13 cellular contexts compared by ENCODE assay signal in genomic region chr12:50103351-50103750, GRCh38. TPM values are rescaled to one million over a fixed set of nuclear protein-coding genes. Genes with fewer than 3 reads are reported as not detected.
DNase-seq lines count a peak whose midpoint lies in the region; TF ChIP-seq lines count a peak whose summit lies in the region.
"Had no signal": no experiment of that assay in that cellular context is flagged by ENCODE, and none has a peak within 500 bp of the region (broad histone marks: within the 10 kb centered on the region; RNA-seq: fewer than 3 reads in every experiment).

No MANE protein-coding gene starts in this region.

- H3K36me3 ChIP-seq in BLaER1 treated with 17β-estradiol and CSF1 and Interleukin-3, amounts not matched to agents 10 nM and 100 nM = peaks cover 24 to 44% (median 38%) of the 10 kb centered on the region in 11 experiments
- no peaks in the 10 kb centered on the region for H3K36me3 ChIP-seq in neural progenitor cell
- peaks cover 17% of the 10 kb centered on the region for H3K36me3 ChIP-seq in brain microvascular endothelial cell (replicated peaks)
- H3K36me3 ChIP-seq: colonic mucosa had no signal

- no peak overlapping the region for H3K4me3 ChIP-seq in BLaER1 treated with 17β-estradiol and CSF1 and Interleukin-3, amounts not matched to agents 10 nM and 100 nM
- H3K4me3 ChIP-seq in neural progenitor cell = no peak overlapping the region
- H3K4me3 ChIP-seq in brain microvascular endothelial cell (ENCODE audit: low read depth, low read length) = no peak overlapping the region
- H3K4me3 ChIP-seq: colonic mucosa, tibial artery had no signal

- 0 out of 22 replicates have a peak overlapping the region, but pooled peaks of 1 of the 11 experiments have one; percentile 8 for H3K27ac ChIP-seq in BLaER1 treated with 17β-estradiol and CSF1 and Interleukin-3, amounts not matched to agents 10 nM and 100 nM
- H3K27ac ChIP-seq in caudate nucleus (ENCODE audit: low read depth, low read length) (peak overlapping the region; percentile 96), neural progenitor cell (no peak overlapping the region), brain microvascular endothelial cell (no peak overlapping the region)
- H3K27ac ChIP-seq: colonic mucosa, tibial artery had no signal

- H3K27ac Mint-ChIP-seq in neural progenitor cell = peak overlapping the region; percentile 2
- H3K27ac Mint-ChIP-seq: activated naive CD8-positive, alpha-beta T cell treated with anti-CD3 and anti-CD28 coated beads for 36 hours had no signal

- H3K79me2 ChIP-seq in neural progenitor cell (ENCODE audit: low read depth) = no peaks in the 10 kb centered on the region

- TF ChIP-seq CTCF in neural progenitor cell (IDR thresholded peaks at IDR 0.05) = no peak
- no peak for TF ChIP-seq CTCF in brain microvascular endothelial cell (IDR thresholded peaks at IDR 0.05; ENCODE audit: low read depth, low read length, missing control alignments)

- DNase-seq in caudate nucleus (lab: John Stamatoyannopoulos, UW) (no peak), neural progenitor cell (ENCODE audit: low spot score) (no peak), brain microvascular endothelial cell (no peak), cortex of kidney (lab: John Stamatoyannopoulos, UW) (no peak), NCI-H345 treated with DMSO at 0.1 percent for 48 hours (lab: John Stamatoyannopoulos, UW; ENCODE audit: unreplicated experiment) (no peak)
- DNase-seq: activated CD4-positive, CD25-positive, alpha-beta regulatory T cell treated with anti-CD3 and anti-CD28 coated beads, Interleukin-2, amount 50 U/mL, for 72 hours; NCI-H1436 treated with DMSO at 0.1 percent for 48 hours had no signal

- H3K4me2 ChIP-seq in BLaER1 treated with 17β-estradiol and CSF1 and Interleukin-3, amounts not matched to agents 10 nM and 100 nM = peak overlapping the region in 8 of 11 experiments; percentile 4 to 44 (median 30); a peak in 9 of 22 replicates
- no peak overlapping the region for H3K4me2 ChIP-seq in neural progenitor cell

- in situ Hi-C loops in brain microvascular endothelial cell (cut with HindIII; ENCODE audit: low pct_ligation_motif_present, low sequenced_read_pairs) = no loop called here

- peaks cover 31% of the 10 kb centered on the region for H3K4me1 Mint-ChIP-seq in neural progenitor cell

- 0 out of 22 replicates have a peak overlapping the region, but pooled peaks of 1 of the 11 experiments have one; percentile 12 for H3K9ac ChIP-seq in BLaER1 treated with 17β-estradiol and CSF1 and Interleukin-3, amounts not matched to agents 10 nM and 100 nM
- H3K9ac ChIP-seq in neural progenitor cell = no peak overlapping the region

- no peaks in the 10 kb centered on the region for H3K9me3 ChIP-seq in BLaER1 treated with 17β-estradiol and CSF1 and Interleukin-3, amounts not matched to agents 10 nM and 100 nM (replicated peaks in 1 of 11)
- no peaks in the 10 kb centered on the region for H3K9me3 ChIP-seq in neural progenitor cell (ENCODE audit: low read depth)
- H3K9me3 ChIP-seq: colonic mucosa, tibial artery had no signal

- peaks cover 36% of the 10 kb centered on the region for H3F3A ChIP-seq in neural progenitor cell (ENCODE audit: low read depth)

- H3K36me3 Mint-ChIP-seq in neural progenitor cell = peaks cover 21% of the 10 kb centered on the region
- H3K36me3 Mint-ChIP-seq: activated naive CD8-positive, alpha-beta T cell treated with anti-CD3 and anti-CD28 coated beads for 36 hours had no signal

- no peak overlapping the region for H3K4me3 Mint-ChIP-seq in neural progenitor cell
- H3K4me3 Mint-ChIP-seq: activated naive CD8-positive, alpha-beta T cell treated with anti-CD3 and anti-CD28 coated beads for 36 hours; memory B cell had no signal

- peaks cover 0 to 21% (median 0%) of the 10 kb centered on the region in 11 experiments; a peak in 10 of 22 replicates for H4K20me1 ChIP-seq in BLaER1 treated with 17β-estradiol and CSF1 and Interleukin-3, amounts not matched to agents 10 nM and 100 nM
- H4K20me1 ChIP-seq in neural progenitor cell (ENCODE audit: low read depth) = peaks cover 10% of the 10 kb centered on the region

- H3K9me3 Mint-ChIP-seq in neural progenitor cell = no peaks in the 10 kb centered on the region
- H3K9me3 Mint-ChIP-seq: activated naive CD8-positive, alpha-beta T cell treated with anti-CD3 and anti-CD28 coated beads for 36 hours; memory B cell had no signal

- no peak overlapping the region for H2AFZ ChIP-seq in neural progenitor cell (replicated peaks)

- H3K27me3 ChIP-seq in BLaER1 treated with 17β-estradiol and CSF1 and Interleukin-3, amounts not matched to agents 10 nM and 100 nM = no peaks in the 10 kb centered on the region
- H3K27me3 ChIP-seq in neural progenitor cell (no peaks in the 10 kb centered on the region), brain microvascular endothelial cell (replicated peaks) (no peaks in the 10 kb centered on the region)
- H3K27me3 ChIP-seq: colonic mucosa, tibial artery had no signal

- peaks cover 4% of the 10 kb centered on the region for H3K27me3 Mint-ChIP-seq in neural progenitor cell (ENCODE audit: insufficient read depth, low read depth)
- H3K27me3 Mint-ChIP-seq: activated naive CD8-positive, alpha-beta T cell treated with anti-CD3 and anti-CD28 coated beads for 36 hours; memory B cell had no signal

- peaks cover 25 to 41% (median 34%) of the 10 kb centered on the region in 10 experiments for H3K4me1 ChIP-seq in BLaER1 treated with 17β-estradiol and CSF1 and Interleukin-3, amounts not matched to agents 10 nM and 100 nM
- peaks cover 8% of the 10 kb centered on the region for H3K4me1 ChIP-seq in neural progenitor cell
- H3K4me1 ChIP-seq: colonic mucosa had no signal

RNA-seq across cellular contexts. Expression of gene GPD1, which starts 0.5 kb away (rescaled TPM):
- total RNA-seq in neural progenitor cell (ENCODE audit: low replicate concordance) = 1.4 TPM in 1 of 2 replicates, not detected in the other
- total RNA-seq: H7 had no signal

RNA-seq across cellular contexts. Expression of gene COX14, which starts 8.7 kb away (rescaled TPM):
- 15.3 and 22.7 TPM in 2 replicates for total RNA-seq in neural progenitor cell (ENCODE audit: low replicate concordance)

RNA-seq across cellular contexts. Expression of gene SMARCD1, which starts 18.2 kb away (rescaled TPM):
- total RNA-seq in neural progenitor cell (ENCODE audit: low replicate concordance) = 121 and 209 TPM in 2 replicates

RNA-seq across cellular contexts. Expression of gene ASIC1, which starts 46.0 kb away (rescaled TPM):
- total RNA-seq in neural progenitor cell (ENCODE audit: low replicate concordance) = 2.5 and 5.6 TPM in 2 replicates
